9 cellular contexts compared by ENCODE assay signal in the genomic region with DNA sequence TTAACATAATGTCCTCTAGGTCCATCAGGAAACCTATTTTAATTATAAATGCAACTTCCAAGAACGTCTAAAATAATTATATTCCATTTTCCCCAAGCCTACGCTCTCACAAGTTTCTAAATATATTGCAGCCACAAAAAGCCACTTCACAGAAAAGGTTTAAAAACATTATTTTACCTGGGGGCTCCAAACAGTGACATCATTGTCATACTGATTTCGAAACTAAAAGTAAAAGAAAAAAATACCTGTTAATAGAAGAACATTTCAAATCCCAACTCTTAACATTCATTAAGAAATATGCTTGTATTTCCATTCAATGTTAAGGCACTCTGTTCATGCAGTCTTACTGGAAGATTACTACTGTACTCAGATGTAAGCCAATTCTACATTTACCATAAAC. TPM values are rescaled to one million over a fixed set of nuclear protein-coding genes. Genes with fewer than 3 reads are reported as not detected.
DNase-seq lines count a peak whose midpoint lies in the region; ATAC-seq and TF ChIP-seq lines count a peak whose summit lies in the region.
"Had no signal": no experiment of that assay in that cellular context is flagged by ENCODE, and none has a peak within 500 bp of the region (broad histone marks: within the 10 kb centered on the region; RNA-seq: fewer than 3 reads in every experiment).

No MANE protein-coding gene starts in this region.

- H3K4me3 ChIP-seq in GM12875 (ENCODE audit: low read depth, low read length) (peak overlapping the region; percentile 62), SK-N-MC (peak overlapping the region; percentile 84), fibroblast of pulmonary artery (replicated peaks; ENCODE audit: low read depth, low read length) (peak overlapping the region; percentile 99), sigmoid colon (peak overlapping the region in 3 of 4 donors; percentile 74 to 87 (median 79))

- H3K4me1 ChIP-seq in sigmoid colon: peaks cover 0 to 23% (median 19%) of the 10 kb centered on the region in 4 donors

- no peak for TF ChIP-seq EP300 in sigmoid colon (IDR thresholded peaks at IDR 0.05)

- intact Hi-C loops in sigmoid colon (cut with DNase I): loop anchor here (5.0 kb wide), 1 partner anchor 558 kb away; no protein-coding TSS in a partner anchor
- intact Hi-C loops in left colon (cut with DNase I, micrococcal nuclease): no loop called here

- TF ChIP-seq POLR2A in sigmoid colon (IDR thresholded peaks at IDR 0.05): no peak

- ATAC-seq in HG02885 (IDR thresholded peaks at IDR 0.05; ENCODE audit: poor library complexity, unreplicated experiment): no peak
- no peak for ATAC-seq in GM21381 (IDR thresholded peaks at IDR 0.05; ENCODE audit: unreplicated experiment)
- no peak for ATAC-seq in left colon

- peaks cover 51% of the 10 kb centered on the region for H3K36me3 ChIP-seq in SK-N-MC (ENCODE audit: insufficient read depth, low read length)
- peaks cover 0 to 46% (median 17%) of the 10 kb centered on the region in 4 donors for H3K36me3 ChIP-seq in sigmoid colon

- WGBS in sigmoid colon, 2 donors: 70 to 75% methylated on average over 3 of the region's 3 CpGs

- no peaks in the 10 kb centered on the region for H3K9me3 ChIP-seq in SK-N-MC (ENCODE audit: low read depth, low read length)
- no peaks in the 10 kb centered on the region for H3K9me3 ChIP-seq in sigmoid colon

- H3K27ac ChIP-seq in SK-N-MC: peak overlapping the region; percentile 78
- peak overlapping the region in 2 of 4 donors; percentile 87 to 90 for H3K27ac ChIP-seq in sigmoid colon

- DNase-seq in SK-N-MC (ENCODE audit: low read depth, low spot score) (no peak), fibroblast of pulmonary artery (ENCODE audit: low read depth) (no peak), sigmoid colon (no peak), left colon (no peak)
- no peak for DNase-seq in effector CD8-positive, alpha-beta T cell (lab: John Stamatoyannopoulos, UW)
- DNase-seq: dermis blood vessel endothelial cell had no signal

- peak overlapping the region; percentile 94 for H3K9ac ChIP-seq in SK-N-MC (ENCODE audit: insufficient read length)

- TF ChIP-seq CTCF in GM12875 (IDR thresholded peaks at IDR 0.05; ENCODE audit: borderline replicate concordance, insufficient read depth, low read depth, low read length) (no peak), fibroblast of pulmonary artery (IDR thresholded peaks at IDR 0.05; ENCODE audit: low read length, missing control alignments) (no peak), sigmoid colon (IDR thresholded peaks at IDR 0.05) (no peak)

- H3K27me3 ChIP-seq in sigmoid colon: no peaks in the 10 kb centered on the region

RNA-seq across cellular contexts. Expression of gene PSMA1, which starts 1.4 kb away (rescaled TPM):
- total RNA-seq in sigmoid colon (100 to 1,000 TPM; 109 to 137 (median 123) TPM), left colon (100 to 1,000 TPM; 102 to 113 TPM)
- 100 to 1,000 TPM; 137 to 170 (median 145) TPM for polyA plus RNA-seq in sigmoid colon

RNA-seq across cellular contexts. Expression of gene COPB1, which starts 19.2 kb away (rescaled TPM):
- total RNA-seq in sigmoid colon (100 to 1,000 TPM in 1 of 4 donors, 10 to 100 TPM in 3; 70.2 to 103 (median 76.3) TPM), left colon (10 to 100 TPM; 82.4 to 83.8 TPM)
- 10 to 100 TPM; 54.6 to 65.5 (median 57.7) TPM for polyA plus RNA-seq in sigmoid colon
